Comparison of ENCODE assay signal across 23 cellular contexts in genomic region chr4:172390341-172390740, GRCh38.
"Had no signal": no experiment of that assay in that cellular context is flagged by ENCODE, and none has a peak within 500 bp of the region (broad histone marks: within the 10 kb centered on the region; RNA-seq: fewer than 3 reads in every experiment).

No MANE protein-coding gene starts in this region.

- H3K9me3 ChIP-seq: esophagus squamous epithelium, ovary, prostate gland, upper lobe of right lung had no signal

- H3K4me1 Mint-ChIP-seq: activated CD4-positive, alpha-beta T cell treated with anti-CD3 and anti-CD28 coated beads, Interleukin-2, amount 10 ng/mL, durations not matched to agents 24 days and 14 days; activated CD8-positive, alpha-beta memory T cell treated with anti-CD3 and anti-CD28 coated beads, Interleukin-2, amount 10 ng/mL, durations not matched to agents 7 days and 5 days; activated naive CD4-positive, alpha-beta T cell treated with anti-CD3 and anti-CD28 coated beads, Interleukin-2, amount 10 ng/mL, durations not matched to agents 7 days and 5 days; memory B cell; nephron had no signal

- H3K27ac ChIP-seq: esophagus squamous epithelium, heart right ventricle, neutrophil, ovary, prostate gland, spleen, upper lobe of right lung, VCaP had no signal

- ATAC-seq: activated CD4-positive, CD25-positive, alpha-beta regulatory T cell treated with anti-CD3 and anti-CD28 coated beads, Interleukin-2, amount 50 U/mL, for 24 hours; activated CD8-positive, alpha-beta memory T cell treated with anti-CD3 and anti-CD28 coated beads, Interleukin-2, amount 10 ng/mL, durations not matched to agents 7 days and 5 days; activated CD8-positive, alpha-beta T cell treated with anti-CD3 and anti-CD28 coated beads for 36 hours; heart right ventricle; left cardiac atrium; upper lobe of right lung had no signal

- H3K27me3 ChIP-seq: esophagus squamous epithelium, heart right ventricle, neutrophil, ovary, spleen, upper lobe of right lung had no signal

- H3K27ac Mint-ChIP-seq: activated CD4-positive, alpha-beta T cell treated with anti-CD3 and anti-CD28 coated beads, Interleukin-2, amount 10 ng/mL, durations not matched to agents 24 days and 14 days; activated CD8-positive, alpha-beta memory T cell treated with anti-CD3 and anti-CD28 coated beads, Interleukin-2, amount 10 ng/mL, durations not matched to agents 7 days and 5 days; activated CD8-positive, alpha-beta T cell treated with anti-CD3 and anti-CD28 coated beads for 36 hours; activated naive CD4-positive, alpha-beta T cell treated with anti-CD3 and anti-CD28 coated beads, Interleukin-2, amount 10 ng/mL, durations not matched to agents 7 days and 5 days; memory B cell; nephron had no signal

- H3K36me3 Mint-ChIP-seq: activated CD8-positive, alpha-beta memory T cell treated with anti-CD3 and anti-CD28 coated beads, Interleukin-2, amount 10 ng/mL, durations not matched to agents 7 days and 5 days; activated naive CD4-positive, alpha-beta T cell treated with anti-CD3 and anti-CD28 coated beads, Interleukin-2, amount 10 ng/mL, durations not matched to agents 7 days and 5 days; memory B cell had no signal

- H3K4me3 Mint-ChIP-seq: activated CD4-positive, alpha-beta T cell treated with anti-CD3 and anti-CD28 coated beads, Interleukin-2, amount 10 ng/mL, durations not matched to agents 24 days and 14 days; activated CD8-positive, alpha-beta memory T cell treated with anti-CD3 and anti-CD28 coated beads, Interleukin-2, amount 10 ng/mL, durations not matched to agents 7 days and 5 days; activated CD8-positive, alpha-beta T cell treated with anti-CD3 and anti-CD28 coated beads for 36 hours; activated naive CD4-positive, alpha-beta T cell treated with anti-CD3 and anti-CD28 coated beads, Interleukin-2, amount 10 ng/mL, durations not matched to agents 7 days and 5 days; memory B cell; nephron had no signal

- H3K27me3 Mint-ChIP-seq: activated CD4-positive, alpha-beta T cell treated with anti-CD3 and anti-CD28 coated beads, Interleukin-2, amount 10 ng/mL, durations not matched to agents 24 days and 14 days; activated CD8-positive, alpha-beta memory T cell treated with anti-CD3 and anti-CD28 coated beads, Interleukin-2, amount 10 ng/mL, durations not matched to agents 7 days and 5 days; activated CD8-positive, alpha-beta T cell treated with anti-CD3 and anti-CD28 coated beads for 36 hours; activated naive CD4-positive, alpha-beta T cell treated with anti-CD3 and anti-CD28 coated beads, Interleukin-2, amount 10 ng/mL, durations not matched to agents 7 days and 5 days; memory B cell had no signal

- H3K9me3 Mint-ChIP-seq: activated CD4-positive, alpha-beta T cell treated with anti-CD3 and anti-CD28 coated beads, Interleukin-2, amount 10 ng/mL, durations not matched to agents 24 days and 14 days; activated CD8-positive, alpha-beta T cell treated with anti-CD3 and anti-CD28 coated beads for 36 hours; activated naive CD4-positive, alpha-beta T cell treated with anti-CD3 and anti-CD28 coated beads, Interleukin-2, amount 10 ng/mL, durations not matched to agents 7 days and 5 days; nephron had no signal

- H3K4me1 ChIP-seq: esophagus squamous epithelium, heart right ventricle, prostate gland, spleen, upper lobe of right lung had no signal

- H3K4me3 ChIP-seq: esophagus squamous epithelium, heart right ventricle, ovary, prostate gland, spleen, upper lobe of right lung had no signal

- H3K36me3 ChIP-seq: esophagus squamous epithelium, heart right ventricle, neutrophil, ovary, prostate gland, spleen, upper lobe of right lung had no signal

- DNase-seq: activated CD4-positive, alpha-beta T cell treated with anti-CD3 and anti-CD28 coated beads, Interleukin-2, amount 10 ng/mL, durations not matched to agents 24 days and 14 days; activated CD8-positive, alpha-beta memory T cell treated with anti-CD3 and anti-CD28 coated beads, Interleukin-2, amount 10 ng/mL, durations not matched to agents 7 days and 5 days; activated CD8-positive, alpha-beta T cell treated with anti-CD3 and anti-CD28 coated beads for 36 hours; activated effector memory CD4-positive, alpha-beta T cell treated with anti-CD3 and anti-CD28 coated beads, Interleukin-2, amount 50 U/mL, for 16 hours; activated naive CD4-positive, alpha-beta T cell treated with anti-CD3 and anti-CD28 coated beads, Interleukin-2, amount 10 ng/mL, durations not matched to agents 7 days and 5 days; activated T-cell treated with anti-CD3 and anti-CD28 coated beads for 4 hours; dermis blood vessel endothelial cell; effector memory CD4-positive, alpha-beta T cell; esophagus squamous epithelium; heart right ventricle; islet precursor cell; left cardiac atrium; ovary; spleen; stimulated activated CD4-positive, alpha-beta T cell treated with anti-CD3 and anti-CD28 coated beads, Interleukin-4, amount 100 ng/mL, for 1 hour; stimulated activated naive CD4-positive, alpha-beta T cell; upper lobe of right lung had no signal
